Comparison of ENCODE assay signal across 1 cellular context in the genomic region with DNA sequence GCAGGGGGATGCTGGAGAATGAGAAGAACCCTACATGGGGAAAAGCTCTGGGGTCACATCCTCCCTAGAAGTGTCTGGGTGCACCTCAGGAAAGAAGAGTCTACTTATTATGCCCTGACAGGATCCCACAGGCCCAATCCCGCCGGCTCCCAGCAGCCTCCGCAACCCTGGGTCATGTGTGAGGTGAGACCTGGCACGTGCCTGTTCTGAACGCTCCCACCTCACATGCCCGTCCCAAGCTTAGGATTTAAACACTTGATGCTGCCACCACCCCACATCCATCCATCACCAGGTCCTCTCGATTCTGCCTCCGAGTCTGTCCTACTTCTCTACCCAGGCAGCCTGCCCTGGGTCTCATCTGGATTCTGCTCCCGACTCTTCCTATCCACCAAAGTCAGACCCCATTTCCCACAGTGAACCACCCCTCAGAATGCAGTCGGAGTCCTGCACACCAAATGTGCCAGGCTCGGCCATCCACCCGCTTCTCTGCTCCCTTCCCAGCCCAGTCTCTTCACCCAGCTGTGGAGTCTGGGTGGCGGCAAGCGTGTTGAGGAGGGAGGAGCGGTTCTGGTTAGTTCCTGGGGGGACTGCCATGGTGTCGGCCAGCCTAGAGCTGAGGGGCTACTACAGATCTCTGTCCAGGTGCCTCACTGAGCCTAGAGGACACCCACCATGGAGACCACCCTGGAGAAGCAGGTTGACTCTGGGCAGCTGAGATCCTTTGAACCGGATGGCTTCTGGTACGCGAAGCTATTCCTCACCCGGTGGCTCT.
TF ChIP-seq lines count a peak whose summit lies in the region.

No MANE protein-coding gene starts in this region.

TF ChIP-seq in HepG2, 621 proteins besides CTCF, POLR2A, EP300 and RAD21:
- TF ChIP-seq, protein P1, sequence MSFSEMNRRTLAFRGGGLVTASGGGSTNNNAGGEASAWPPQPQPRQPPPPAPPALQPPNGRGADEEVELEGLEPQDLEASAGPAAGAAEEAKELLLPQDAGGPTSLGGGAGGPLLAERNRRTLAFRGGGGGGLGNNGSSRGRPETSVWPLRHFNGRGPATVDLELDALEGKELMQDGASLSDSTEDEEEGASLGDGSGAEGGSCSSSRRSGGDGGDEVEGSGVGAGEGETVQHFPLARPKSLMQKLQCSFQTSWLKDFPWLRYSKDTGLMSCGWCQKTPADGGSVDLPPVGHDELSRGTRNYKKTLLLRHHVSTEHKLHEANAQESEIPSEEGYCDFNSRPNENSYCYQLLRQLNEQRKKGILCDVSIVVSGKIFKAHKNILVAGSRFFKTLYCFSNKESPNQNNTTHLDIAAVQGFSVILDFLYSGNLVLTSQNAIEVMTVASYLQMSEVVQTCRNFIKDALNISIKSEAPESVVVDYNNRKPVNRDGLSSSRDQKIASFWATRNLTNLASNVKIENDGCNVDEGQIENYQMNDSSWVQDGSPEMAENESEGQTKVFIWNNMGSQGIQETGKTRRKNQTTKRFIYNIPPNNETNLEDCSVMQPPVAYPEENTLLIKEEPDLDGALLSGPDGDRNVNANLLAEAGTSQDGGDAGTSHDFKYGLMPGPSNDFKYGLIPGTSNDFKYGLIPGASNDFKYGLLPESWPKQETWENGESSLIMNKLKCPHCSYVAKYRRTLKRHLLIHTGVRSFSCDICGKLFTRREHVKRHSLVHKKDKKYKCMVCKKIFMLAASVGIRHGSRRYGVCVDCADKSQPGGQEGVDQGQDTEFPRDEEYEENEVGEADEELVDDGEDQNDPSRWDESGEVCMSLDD (CRISPR knock-in tag; IDR thresholded peaks at IDR 0.05; ENCODE audit: borderline replicate concordance) = no peak
- TF ChIP-seq ERF (CRISPR knock-in tag; IDR thresholded peaks at IDR 0.05) (no peak), RBM22 (optimal IDR thresholded peaks at IDR 0.05; ENCODE audit: low read length) (peak; percentile 1), ZNF678 (CRISPR knock-in tag; IDR thresholded peaks at IDR 0.05) (no peak), TAF1 (CRISPR knock-in tag; IDR thresholded peaks at IDR 0.05) (no peak), NR2F1 (CRISPR knock-in tag; IDR thresholded peaks at IDR 0.05) (no peak), ZSCAN29 (CRISPR knock-in tag; conservative IDR thresholded peaks at IDR 0.05) (no peak), ZSCAN31 (CRISPR knock-in tag; IDR thresholded peaks at IDR 0.05; ENCODE audit: low read depth) (no peak), AGO2 (optimal IDR thresholded peaks at IDR 0.05; ENCODE audit: low read depth, low read length) (peak; percentile 20), POLR2G (IDR thresholded peaks at IDR 0.05; ENCODE audit: low read depth, low read length) (peak; percentile 19; the same call in 1 of the 2 replicates), DNMT1 (CRISPR knock-in tag; IDR thresholded peaks at IDR 0.05) (no peak), ZNF367 (CRISPR knock-in tag; IDR thresholded peaks at IDR 0.05; ENCODE audit: borderline replicate concordance) (no peak)
- TF ChIP-seq, protein P2, sequence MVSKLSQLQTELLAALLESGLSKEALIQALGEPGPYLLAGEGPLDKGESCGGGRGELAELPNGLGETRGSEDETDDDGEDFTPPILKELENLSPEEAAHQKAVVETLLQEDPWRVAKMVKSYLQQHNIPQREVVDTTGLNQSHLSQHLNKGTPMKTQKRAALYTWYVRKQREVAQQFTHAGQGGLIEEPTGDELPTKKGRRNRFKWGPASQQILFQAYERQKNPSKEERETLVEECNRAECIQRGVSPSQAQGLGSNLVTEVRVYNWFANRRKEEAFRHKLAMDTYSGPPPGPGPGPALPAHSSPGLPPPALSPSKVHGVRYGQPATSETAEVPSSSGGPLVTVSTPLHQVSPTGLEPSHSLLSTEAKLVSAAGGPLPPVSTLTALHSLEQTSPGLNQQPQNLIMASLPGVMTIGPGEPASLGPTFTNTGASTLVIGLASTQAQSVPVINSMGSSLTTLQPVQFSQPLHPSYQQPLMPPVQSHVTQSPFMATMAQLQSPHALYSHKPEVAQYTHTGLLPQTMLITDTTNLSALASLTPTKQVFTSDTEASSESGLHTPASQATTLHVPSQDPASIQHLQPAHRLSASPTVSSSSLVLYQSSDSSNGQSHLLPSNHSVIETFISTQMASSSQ (IDR thresholded peaks at IDR 0.05; ENCODE audit: low read depth) = no peak
- TF ChIP-seq, protein P2 (CRISPR knock-in tag; IDR thresholded peaks at IDR 0.05; ENCODE audit: borderline replicate concordance) = no peak
